Comparison of ENCODE assay signal across 20 cellular contexts in the genomic region with DNA sequence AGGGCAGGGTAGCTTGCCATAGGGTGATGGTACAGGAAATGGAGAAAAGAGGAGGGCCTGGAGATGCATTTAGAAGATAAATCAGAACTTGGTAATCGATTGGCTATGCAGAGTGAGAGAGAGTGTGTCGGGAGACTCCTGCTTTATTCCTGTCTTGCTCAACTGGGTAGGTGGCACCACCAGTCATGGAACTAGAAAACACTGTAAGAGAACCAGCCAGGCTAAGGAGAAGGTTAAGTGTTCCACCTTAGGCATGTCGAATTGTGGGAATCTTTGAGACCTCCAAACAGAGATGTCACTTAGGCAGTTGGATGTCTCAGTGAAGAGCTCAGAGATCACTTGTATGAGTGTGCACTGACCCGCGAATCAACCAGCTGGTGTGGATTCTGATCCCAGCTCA. TPM values are rescaled to one million over a fixed set of nuclear protein-coding genes. Genes with fewer than 3 reads are reported as not detected.
DNase-seq lines count a peak whose midpoint lies in the region; ATAC-seq, FAIRE-seq and TF ChIP-seq lines count a peak whose summit lies in the region.
"Had no signal": no experiment of that assay in that cellular context is flagged by ENCODE, and none has a peak within 500 bp of the region (broad histone marks: within the 10 kb centered on the region; RNA-seq: fewer than 3 reads in every experiment).

No MANE protein-coding gene starts in this region.

- H3F3A ChIP-seq in GM23338 (replicated peaks; ENCODE audit: low read depth): no peaks in the 10 kb centered on the region

- H2AFZ ChIP-seq in GM23338: no peak overlapping the region; the same call in 1 of the 2 replicates

- H3K79me2 ChIP-seq in GM23338 (replicated peaks; ENCODE audit: insufficient read depth): no peaks in the 10 kb centered on the region

- no peaks in the 10 kb centered on the region for H3K9me3 Mint-ChIP-seq in GM23338
- H3K9me3 Mint-ChIP-seq: nephron had no signal

- no peak overlapping the region for H3K4me3 Mint-ChIP-seq in GM23338
- H3K4me3 Mint-ChIP-seq: nephron had no signal

- H3K4me3 ChIP-seq in GM23338 (no peak overlapping the region), fibroblast of the aortic adventitia (ENCODE audit: low read depth, low read length) (no peak overlapping the region)
- H3K4me3 ChIP-seq: body of pancreas had no signal

- DNase-seq in GM23338 (ENCODE audit: low spot score): peak; percentile 57
- peak; percentile 16 for DNase-seq in UCSD-AML1 (lab: John Stamatoyannopoulos, UW; ENCODE audit: unreplicated experiment)
- DNase-seq in fibroblast of the aortic adventitia (ENCODE audit: low read depth): peak; percentile 23
- no peak for DNase-seq in NCI-H526 treated with DMSO at 0.1 percent for 48 hours (lab: John Stamatoyannopoulos, UW)
- DNase-seq in urothelium cell line (ENCODE audit: low spot score): no peak
- DNase-seq in activated CD4-positive, alpha-beta T cell treated with anti-CD3 and anti-CD28 coated beads, Interleukin-2, amount 50 U/mL, for 48 hours: no peak
- DNase-seq: activated CD8-positive, alpha-beta memory T cell treated with anti-CD3 and anti-CD28 coated beads, Interleukin-2, amount 50 U/mL, for 48 hours; activated naive CD4-positive, alpha-beta T cell treated with Interleukin-2 at 50 U/mL for 16 hours; NCI-H1436 treated with DMSO at 0.1 percent for 48 hours; NCI-H510A treated with DMSO at 0.1 percent for 48 hours had no signal

- H3K27me3 ChIP-seq in GM23338 (ENCODE audit: insufficient read depth): peaks cover 5% of the 10 kb centered on the region; the same call in 1 of the 2 replicates
- H3K27me3 ChIP-seq: body of pancreas had no signal

- H3K27ac Mint-ChIP-seq in GM23338: no peak overlapping the region
- H3K27ac Mint-ChIP-seq: nephron had no signal

- H3K36me3 ChIP-seq in GM23338 (ENCODE audit: insufficient read depth): no peaks in the 10 kb centered on the region

- H3K9me2 ChIP-seq in GM23338 (ENCODE audit: insufficient read depth): 0 out of 2 replicates have a peak, but pooled peaks cover 4% of the 10 kb centered on the region

- H3K27ac ChIP-seq in 22Rv1 (no peak overlapping the region), GM23338 (ENCODE audit: low read depth) (no peak overlapping the region)
- H3K27ac ChIP-seq: body of pancreas, HL-60 had no signal

- TF ChIP-seq CTCF in 22Rv1 (IDR thresholded peaks at IDR 0.05) (peak; percentile 60), GM23338 (conservative IDR thresholded peaks at IDR 0.05; ENCODE audit: low read depth in 2 of 2) (peak; percentile 46 to 66), fibroblast of the aortic adventitia (IDR thresholded peaks at IDR 0.05; ENCODE audit: insufficient read depth, low read length) (peak; percentile 21)

- peaks cover 16% of the 10 kb centered on the region for H3K4me1 Mint-ChIP-seq in GM23338

- no peaks in the 10 kb centered on the region for H3K4me1 ChIP-seq in GM23338 (ENCODE audit: insufficient read depth)

- H3K27me3 Mint-ChIP-seq in GM23338 (ENCODE audit: insufficient read depth, low read depth, poor library complexity): peaks cover 9% of the 10 kb centered on the region

- no peak overlapping the region for H3K4me2 ChIP-seq in GM23338

- ATAC-seq in GM23338 (peak; percentile 61), GM18519 (IDR thresholded peaks at IDR 0.05; ENCODE audit: low FRiP score, unreplicated experiment) (no peak)
- ATAC-seq: body of pancreas, Panc1 had no signal

- no peaks in the 10 kb centered on the region for H3K36me3 Mint-ChIP-seq in GM23338 (ENCODE audit: low read depth)

- FAIRE-seq in urothelium cell line (lab: Jason Lieb, UNC): no peak
- FAIRE-seq: GM19239 had no signal

- no peaks in the 10 kb centered on the region for H4K20me1 ChIP-seq in GM23338 (replicated peaks; ENCODE audit: insufficient read depth)

TF ChIP-seq in GM23338, 12 proteins besides CTCF, POLR2A, EP300 and RAD21 (continues in another document):
- TF ChIP-seq JUNB (IDR thresholded peaks at IDR 0.05; ENCODE audit: unreplicated experiment) (no peak), STAT1 (IDR thresholded peaks at IDR 0.05; ENCODE audit: unreplicated experiment) (no peak), REST (IDR thresholded peaks at IDR 0.05; ENCODE audit: unreplicated experiment) (no peak), ZNF331 (CRISPR knock-in tag; IDR thresholded peaks at IDR 0.05; ENCODE audit: low read depth) (no peak)

RNA-seq across cellular contexts. Expression of gene RD3, which starts 28.7 kb away (rescaled TPM):
- 0.10 and 0.23 TPM in 2 replicates for total RNA-seq in GM23338 (2014; rRNA removed; shearing (Covaris generic))
- not detected in 2 replicates for polyA plus RNA-seq in GM23338 (2016; fragmentation: Nextera tagmentation; extraction: Ambion mirVana)
- total RNA-seq in fibroblast of the aortic adventitia (ENCODE audit: low replicate concordance): not detected in 2 replicates
- total RNA-seq: body of pancreas, fibroblast of villous mesenchyme, LHCN-M2, lung microvascular endothelial cell had no signal

RNA-seq across cellular contexts. Expression of gene SLC30A1, which starts 58.3 kb away (rescaled TPM):
- 17.0 and 17.7 TPM in 2 replicates for total RNA-seq in GM23338 (2014; rRNA removed; shearing (Covaris generic))
- 3.3 and 3.8 TPM in 2 replicates for polyA plus RNA-seq in GM23338 (2016; fragmentation: Nextera tagmentation; extraction: Ambion mirVana)
- 37.2 and 47.4 TPM in 2 replicates for total RNA-seq in fibroblast of the aortic adventitia (ENCODE audit: low replicate concordance)

Comparison
In these comparisons a context has a peak if more than half of its experiments do, and no peak if none do; other contexts are left out.
1. DNase-seq: peak in GM23338 (single experiment), UCSD-AML1 (single experiment) and fibroblast of the aortic adventitia (single experiment); none in NCI-H526 treated with DMSO at 0.1 percent for 48 hours (single experiment), urothelium cell line (single experiment) and activated CD4-positive, alpha-beta T cell treated with anti-CD3 and anti-CD28 coated beads, Interleukin-2, amount 50 U/mL, for 48 hours (0 of 2).
2. Peak in every context shown above with its lines, with median percentiles within 50 percentile points of each other: CTCF ChIP-seq.